In genomic region chr1:242023805-242024204, GRCh38 we compare ENCODE assay signal across 21 cellular contexts. TPM values are rescaled to one million over a fixed set of nuclear protein-coding genes. Genes with fewer than 3 reads are reported as not detected.
"Had no signal": no experiment of that assay in that cellular context is flagged by ENCODE, and none has a peak within 500 bp of the region (broad histone marks: within the 10 kb centered on the region; RNA-seq: fewer than 3 reads in every experiment).

No MANE protein-coding gene starts in this region.

- DNase-seq: activated naive CD4-positive, alpha-beta T cell; activated T-cell treated with anti-CD3 and anti-CD28 coated beads, Interleukin-2, amount 50 U/mL, for 4 hours; adrenal gland; brain microvascular endothelial cell; caudate nucleus; effector CD4-positive, alpha-beta T cell; heart left ventricle; left colon; naive thymus-derived CD4-positive, alpha-beta T cell; occipital lobe; right lobe of liver; stimulated activated CD4-positive, alpha-beta T cell treated with anti-CD3 and anti-CD28 coated beads, Interleukin-1b, Interleukin-23, amount 100 ng/mL, for 48 hours; testis; trophoblast cell; uterus had no signal

- ATAC-seq: activated T-cell treated with anti-CD3 and anti-CD28 coated beads, Interleukin-2, amount 50 U/mL, for 4 hours; heart left ventricle; left colon; naive thymus-derived CD4-positive, alpha-beta T cell; right lobe of liver had no signal

- H3K4me3 Mint-ChIP-seq: activated naive CD8-positive, alpha-beta T cell; activated T-cell treated with anti-CD3 and anti-CD28 coated beads, Interleukin-2, amount 50 U/mL, for 4 hours; dendritic cell treated with granulocyte-macrophage colony-stimulating factor and Interleukin-4, amounts not matched to agents 40 ng/mL and 50 ng/mL, for 4 days; naive thymus-derived CD4-positive, alpha-beta T cell; neural crest cell had no signal

- H3K36me3 ChIP-seq: adrenal gland, ascending aorta, brain microvascular endothelial cell, heart left ventricle, right lobe of liver, uterus had no signal

- H3K36me3 Mint-ChIP-seq: activated naive CD8-positive, alpha-beta T cell; naive thymus-derived CD4-positive, alpha-beta T cell had no signal

- H3K27me3 ChIP-seq: adrenal gland, ascending aorta, brain microvascular endothelial cell, right lobe of liver, testis, uterus had no signal

- H3K4me1 ChIP-seq: ascending aorta, heart left ventricle, right lobe of liver, testis, uterus had no signal

- H3K4me1 Mint-ChIP-seq: naive thymus-derived CD4-positive, alpha-beta T cell had no signal

- H3K4me3 ChIP-seq: adrenal gland, ascending aorta, heart left ventricle, right lobe of liver, skin epidermis, testis, uterus had no signal

- H3K9me3 ChIP-seq: adrenal gland, ascending aorta, right lobe of liver, testis, uterus had no signal

- H3K27ac Mint-ChIP-seq: activated naive CD8-positive, alpha-beta T cell; activated T-helper 2 cell treated with anti-CD3 and anti-CD28 coated beads, Interferon-gamma antibody, Interleukin-2, Interleukin-4, amounts not matched to agents 10 μg/mL and 5 μg/mL and 100 μg/mL, durations not matched to agents 14 hours and 24 hours and 36 hours; dendritic cell treated with granulocyte-macrophage colony-stimulating factor and Interleukin-4, amounts not matched to agents 40 ng/mL and 50 ng/mL, for 4 days; naive thymus-derived CD4-positive, alpha-beta T cell had no signal

- H3K9me3 Mint-ChIP-seq: activated T-cell treated with anti-CD3 and anti-CD28 coated beads, Interleukin-2, amount 50 U/mL, for 4 hours; activated T-helper 2 cell treated with anti-CD3 and anti-CD28 coated beads, Interferon-gamma antibody, Interleukin-2, Interleukin-4, amounts not matched to agents 10 μg/mL and 5 μg/mL and 100 μg/mL, durations not matched to agents 14 hours and 24 hours and 36 hours; dendritic cell treated with granulocyte-macrophage colony-stimulating factor and Interleukin-4, amounts not matched to agents 40 ng/mL and 50 ng/mL, for 4 days had no signal

- H3K27me3 Mint-ChIP-seq: activated naive CD8-positive, alpha-beta T cell; dendritic cell treated with granulocyte-macrophage colony-stimulating factor and Interleukin-4, amounts not matched to agents 40 ng/mL and 50 ng/mL, for 4 days had no signal

- H3K27ac ChIP-seq: adrenal gland, ascending aorta, brain microvascular endothelial cell, heart left ventricle, right lobe of liver, skin epidermis, testis, uterus had no signal

RNA-seq across cellular contexts. Expression of gene MAP1LC3C, which starts 24.9 kb away (rescaled TPM):
- total RNA-seq: activated T-cell treated with anti-CD3 and anti-CD28 coated beads, Interleukin-2, amount 50 U/mL, for 4 hours; activated T-helper 2 cell treated with anti-CD3 and anti-CD28 coated beads, Interferon-gamma antibody, Interleukin-2, Interleukin-4, amounts not matched to agents 10 μg/mL and 5 μg/mL and 100 μg/mL, durations not matched to agents 14 hours and 24 hours and 36 hours; ascending aorta; naive thymus-derived CD4-positive, alpha-beta T cell had no signal
